In genomic region chr13:107712145-107712544, GRCh38 we compare ENCODE assay signal across 15 cellular contexts.
DNase-seq lines count a peak whose midpoint lies in the region.
"Had no signal": no experiment of that assay in that cellular context is flagged by ENCODE, and none has a peak within 500 bp of the region (broad histone marks: within the 10 kb centered on the region; RNA-seq: fewer than 3 reads in every experiment).

No MANE protein-coding gene starts in this region.

- no peak overlapping the region for H2AK5ac ChIP-seq in mesenchymal stem cell (ENCODE audit: low read length, severe bottlenecking)

- H3K27me3 Mint-ChIP-seq in activated CD4-positive, alpha-beta memory T cell treated with anti-CD3 and anti-CD28 coated beads for 36 hours, result no peaks in the 10 kb centered on the region
- H3K27me3 Mint-ChIP-seq: B cell; CD4-positive, CD25-positive, alpha-beta regulatory T cell had no signal

- no peak overlapping the region for H4K8ac ChIP-seq in mesenchymal stem cell (ENCODE audit: low read length)

- H3K4me1 ChIP-seq in mesenchymal stem cell (ENCODE audit: control insufficient read depth, insufficient read depth, low read depth, low read length), result peaks cover 1% of the 10 kb centered on the region

- POLR2A ChIA-PET in activated CD4-positive, alpha-beta memory T cell treated with anti-CD3 and anti-CD28 coated beads for 36 hours (lab: Charles Lee), result no interaction called here

- H3K4me1 Mint-ChIP-seq in activated CD4-positive, alpha-beta memory T cell treated with anti-CD3 and anti-CD28 coated beads for 36 hours (ENCODE audit: low read depth), result no peaks in the 10 kb centered on the region
- H3K4me1 Mint-ChIP-seq: B cell; CD4-positive, CD25-positive, alpha-beta regulatory T cell had no signal

- no peaks in the 10 kb centered on the region for H3K9me3 Mint-ChIP-seq in activated CD4-positive, alpha-beta memory T cell treated with anti-CD3 and anti-CD28 coated beads for 36 hours

- H3K4me3 Mint-ChIP-seq in activated CD4-positive, alpha-beta memory T cell treated with anti-CD3 and anti-CD28 coated beads for 36 hours, result no peak overlapping the region
- H3K4me3 Mint-ChIP-seq: B cell; CD4-positive, CD25-positive, alpha-beta regulatory T cell had no signal

- no peak overlapping the region for H2BK120ac ChIP-seq in mesenchymal stem cell (ENCODE audit: low read depth, low read length)

- H3K9ac ChIP-seq in mesenchymal stem cell (ENCODE audit: low read length), result no peak overlapping the region

- no peak overlapping the region for H3K4me3 ChIP-seq in mesenchymal stem cell (ENCODE audit: insufficient read depth in 1 of 2, low read depth in 1 of 2, low read length in 2 of 2)

- CTCF ChIA-PET in activated CD4-positive, alpha-beta memory T cell treated with anti-CD3 and anti-CD28 coated beads for 36 hours (lab: Charles Lee), result no interaction called here

- no peak overlapping the region for H3K27ac ChIP-seq in mesenchymal stem cell (ENCODE audit: low read length, poor library complexity, severe bottlenecking)

- H3K36me3 ChIP-seq in mesenchymal stem cell (ENCODE audit: control insufficient read depth in 1 of 2, insufficient read depth in 2 of 2, low read depth in 1 of 2, low read length in 2 of 2), result no peaks in the 10 kb centered on the region

- H3K18ac ChIP-seq in mesenchymal stem cell (ENCODE audit: low read depth in 1 of 2, low read length in 2 of 2), result no peak overlapping the region

- no peak overlapping the region for H3K4ac ChIP-seq in mesenchymal stem cell (ENCODE audit: low read depth in 1 of 2, low read length in 2 of 2)

- no peak overlapping the region for H3K27ac Mint-ChIP-seq in activated CD4-positive, alpha-beta memory T cell treated with anti-CD3 and anti-CD28 coated beads for 36 hours
- H3K27ac Mint-ChIP-seq: B cell; CD4-positive, CD25-positive, alpha-beta regulatory T cell had no signal

- H3K14ac ChIP-seq in mesenchymal stem cell (ENCODE audit: low read length in 2 of 2), result no peak overlapping the region

- no peak overlapping the region for H2BK5ac ChIP-seq in mesenchymal stem cell (ENCODE audit: low read depth, low read length, poor library complexity, severe bottlenecking)

- H3K4me2 ChIP-seq in mesenchymal stem cell (ENCODE audit: low read length, poor library complexity, severe bottlenecking), result no peak overlapping the region

- no peak overlapping the region for H2AFZ ChIP-seq in mesenchymal stem cell (ENCODE audit: low read depth, low read length)

- H3K23ac ChIP-seq in mesenchymal stem cell (ENCODE audit: low read length in 2 of 2), result no peak overlapping the region

- DNase-seq in DMS153 treated with DMSO at 0.1 percent for 48 hours (lab: John Stamatoyannopoulos, UW; ENCODE audit: unreplicated experiment) (peak; percentile 39), H4 (ENCODE audit: low spot score) (peak; percentile 5), NCI-H748 treated with DMSO at 0.1 percent for 48 hours (lab: John Stamatoyannopoulos, UW) (peak; percentile 79), mesenchymal stem cell (peak; percentile 22), AML-193 (lab: John Stamatoyannopoulos, UW) (no peak), NOMO-1 treated with DMSO at 0.1 percent for 48 hours (lab: John Stamatoyannopoulos, UW; ENCODE audit: unreplicated experiment) (no peak)
- DNase-seq in activated CD4-positive, alpha-beta memory T cell treated with anti-CD3 and anti-CD28 coated beads for 36 hours, result no peak
- DNase-seq: CD4-positive, CD25-positive, alpha-beta regulatory T cell; DMS79; KG1; NCI-H1694; NCI-H2227 treated with DMSO at 0.1 percent for 48 hours; NCI-H524; T-helper 9 cell had no signal

- H3K79me1 ChIP-seq in mesenchymal stem cell (replicated peaks; ENCODE audit: low read length, poor library complexity, severe bottlenecking), result peaks cover 27% of the 10 kb centered on the region

- intact Hi-C loops in activated CD4-positive, alpha-beta memory T cell treated with anti-CD3 and anti-CD28 coated beads for 36 hours (cut with micrococcal nuclease), result no loop called here

- no peak overlapping the region for H2BK12ac ChIP-seq in mesenchymal stem cell (ENCODE audit: low read length in 2 of 2)

- H4K91ac ChIP-seq in mesenchymal stem cell (ENCODE audit: low read length), result no peak overlapping the region

- no peaks in the 10 kb centered on the region for H3K27me3 ChIP-seq in mesenchymal stem cell (ENCODE audit: control insufficient read depth in 1 of 2, insufficient read depth in 1 of 2, low read length in 2 of 2)

- no peaks in the 10 kb centered on the region for H3K9me3 ChIP-seq in mesenchymal stem cell (ENCODE audit: control insufficient read depth, low read length)

- no CpG with 5 or more reads among the region's 1 CpG for WGBS in mesenchymal stem cell

- no peaks in the 10 kb centered on the region for H3K36me3 Mint-ChIP-seq in activated CD4-positive, alpha-beta memory T cell treated with anti-CD3 and anti-CD28 coated beads for 36 hours
- H3K36me3 Mint-ChIP-seq: CD4-positive, CD25-positive, alpha-beta regulatory T cell had no signal

- H2BK15ac ChIP-seq in mesenchymal stem cell (ENCODE audit: low read depth, poor library complexity, severe bottlenecking), result no peak overlapping the region

Comparison
In these comparisons a context has a peak if more than half of its experiments do, and no peak if none do; other contexts are left out.
1. DNase-seq: peak in DMS153 treated with DMSO at 0.1 percent for 48 hours (single experiment), H4 (single experiment), NCI-H748 treated with DMSO at 0.1 percent for 48 hours (single experiment) and mesenchymal stem cell (single experiment); none in AML-193 (0 of 2), activated CD4-positive, alpha-beta memory T cell treated with anti-CD3 and anti-CD28 coated beads for 36 hours (single experiment) and NOMO-1 treated with DMSO at 0.1 percent for 48 hours (single experiment).